Comparison of ENCODE assay signal across 14 cellular contexts in the genomic region with DNA sequence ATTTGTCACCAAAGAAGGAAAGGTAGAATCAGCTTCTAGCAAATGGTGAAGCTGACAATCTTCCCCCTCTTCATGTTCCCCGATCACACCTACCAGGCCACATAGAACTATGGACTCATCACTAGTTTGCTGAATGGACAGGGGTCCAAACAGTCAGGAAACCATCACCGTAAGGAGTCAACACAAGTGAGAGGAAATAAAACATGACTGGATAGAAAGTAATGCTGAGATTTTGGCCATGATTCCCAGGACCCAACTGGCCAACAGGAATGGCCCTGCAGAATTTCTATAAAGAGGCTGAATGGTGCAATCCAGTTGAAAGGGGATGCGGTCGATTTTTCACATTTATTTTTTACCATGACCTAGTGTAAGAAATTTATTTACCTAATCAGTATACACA. TPM values are rescaled to one million over a fixed set of nuclear protein-coding genes. Genes with fewer than 3 reads are reported as not detected.
A peak's percentile ranks its signal among the peaks of the same experiment; 100 is the strongest.
DNase-seq lines count a peak whose midpoint lies in the region; ATAC-seq and TF ChIP-seq lines count a peak whose summit lies in the region.
"Had no signal": no experiment of that assay in that cellular context is flagged by ENCODE, and none has a peak within 500 bp of the region (broad histone marks: within the 10 kb centered on the region; RNA-seq: fewer than 3 reads in every experiment).

No MANE protein-coding gene starts in this region.

- peaks cover 10% of the 10 kb centered on the region for H3K36me3 Mint-ChIP-seq in chondrocyte (ENCODE audit: low read depth)
- H3K36me3 Mint-ChIP-seq in stimulated activated memory B cell treated with anti-CD40 and anti-IgM and Interleukin-4, amounts not matched to agents 10 μg/mL and 1 μg/mL and 100 μg/mL, for 72 hours = peaks cover 5% of the 10 kb centered on the region

- no peak overlapping the region for H3K4me3 Mint-ChIP-seq in chondrocyte (ENCODE audit: unreplicated experiment)
- no peak overlapping the region for H3K4me3 Mint-ChIP-seq in stimulated activated memory B cell treated with anti-CD40 and anti-IgM and Interleukin-4, amounts not matched to agents 10 μg/mL and 1 μg/mL and 100 μg/mL, for 72 hours

- no peak overlapping the region for H3K9ac ChIP-seq in stomach smooth muscle (ENCODE audit: low read length in 2 of 2)
- H3K9ac ChIP-seq: KMS-11 had no signal

- peaks cover 20% of the 10 kb centered on the region for H3K4me1 Mint-ChIP-seq in chondrocyte (ENCODE audit: low read depth)
- H3K4me1 Mint-ChIP-seq in stimulated activated memory B cell treated with anti-CD40 and anti-IgM and Interleukin-4, amounts not matched to agents 10 μg/mL and 1 μg/mL and 100 μg/mL, for 72 hours = no peaks in the 10 kb centered on the region

- intact Hi-C loops in lower lobe of right lung (cut with DNase I) = no loop called here

- peak; percentile 37 for DNase-seq in M059J (ENCODE audit: low read depth)
- no peak for DNase-seq in chondrocyte (ENCODE audit: low spot score)
- no peak for DNase-seq in lower lobe of right lung
- DNase-seq: DMS 273 treated with DMSO at 0.1 percent for 48 hours, MM.1S, NCI-H1105, NCI-H187 treated with DMSO at 0.1 percent for 48 hours, NCI-H510A treated with DMSO at 0.1 percent for 48 hours, SIG-M5 had no signal

- H3K27ac Mint-ChIP-seq in chondrocyte (ENCODE audit: unreplicated experiment) = peak overlapping the region; percentile 58
- H3K27ac Mint-ChIP-seq in stimulated activated memory B cell treated with anti-CD40 and anti-IgM and Interleukin-4, amounts not matched to agents 10 μg/mL and 1 μg/mL and 100 μg/mL, for 72 hours = no peak overlapping the region

- no peaks in the 10 kb centered on the region for H3K27me3 ChIP-seq in lower lobe of right lung (ENCODE audit: low read depth)
- H3K27me3 ChIP-seq in stomach smooth muscle (ENCODE audit: control insufficient read depth in 1 of 2, insufficient read depth in 2 of 2, low read length in 2 of 2) = no peaks in the 10 kb centered on the region

- H3K9me3 ChIP-seq in lower lobe of right lung (no peaks in the 10 kb centered on the region), stomach smooth muscle (ENCODE audit: control insufficient read depth in 2 of 2, low read length in 2 of 2) (no peaks in the 10 kb centered on the region)

- no peaks in the 10 kb centered on the region for H3K36me3 ChIP-seq in lower lobe of right lung
- no peaks in the 10 kb centered on the region for H3K36me3 ChIP-seq in stomach smooth muscle (ENCODE audit: control insufficient read depth in 2 of 2, insufficient read depth in 2 of 2, low read length in 2 of 2)

- H3K4me1 ChIP-seq in lower lobe of right lung (peaks cover 21% of the 10 kb centered on the region), stomach smooth muscle (ENCODE audit: control insufficient read depth, insufficient read depth, low read length) (no peaks in the 10 kb centered on the region)

- no peaks in the 10 kb centered on the region for H3K27me3 Mint-ChIP-seq in chondrocyte (ENCODE audit: low read depth)
- no peaks in the 10 kb centered on the region for H3K27me3 Mint-ChIP-seq in stimulated activated memory B cell treated with anti-CD40 and anti-IgM and Interleukin-4, amounts not matched to agents 10 μg/mL and 1 μg/mL and 100 μg/mL, for 72 hours

- TF ChIP-seq CTCF in chondrocyte (IDR thresholded peaks at IDR 0.05) (no peak), lower lobe of right lung (IDR thresholded peaks at IDR 0.05) (no peak)

- no peak for ATAC-seq in lower lobe of right lung
- no peak for ATAC-seq in GM19463 (IDR thresholded peaks at IDR 0.05; ENCODE audit: unreplicated experiment)
- ATAC-seq in GM18873 (IDR thresholded peaks at IDR 0.05; ENCODE audit: low FRiP score, unreplicated experiment) = no peak
- ATAC-seq in stimulated activated memory B cell treated with anti-CD40 and anti-IgM and Interleukin-4, amounts not matched to agents 10 μg/mL and 1 μg/mL and 100 μg/mL, for 72 hours = no peak

- H3K27ac ChIP-seq in lower lobe of right lung = peak overlapping the region; percentile 10
- H3K27ac ChIP-seq in stomach smooth muscle (ENCODE audit: low read length) = peak overlapping the region; percentile 2
- H3K27ac ChIP-seq: KMS-11 had no signal

- H3K4me3 ChIP-seq in lower lobe of right lung (no peak overlapping the region), stomach smooth muscle (ENCODE audit: low read length in 2 of 2) (no peak overlapping the region)

- no peaks in the 10 kb centered on the region for H3K9me3 Mint-ChIP-seq in chondrocyte (ENCODE audit: low read depth)
- H3K9me3 Mint-ChIP-seq in stimulated activated memory B cell treated with anti-CD40 and anti-IgM and Interleukin-4, amounts not matched to agents 10 μg/mL and 1 μg/mL and 100 μg/mL, for 72 hours = no peaks in the 10 kb centered on the region

RNA-seq across cellular contexts. Expression of a gene that starts 10.7 kb away (rescaled TPM):
- 71.0 and 82.7 TPM in 2 replicates for total RNA-seq in M059J (2014; rRNA removed; shearing (Covaris generic))
- total RNA-seq in chondrocyte (91.8 to 93.0 TPM (median 92.7 TPM) in 3 replicates), lower lobe of right lung (48.4 TPM)
